20 cellular contexts compared by ENCODE assay signal in the genomic region with DNA sequence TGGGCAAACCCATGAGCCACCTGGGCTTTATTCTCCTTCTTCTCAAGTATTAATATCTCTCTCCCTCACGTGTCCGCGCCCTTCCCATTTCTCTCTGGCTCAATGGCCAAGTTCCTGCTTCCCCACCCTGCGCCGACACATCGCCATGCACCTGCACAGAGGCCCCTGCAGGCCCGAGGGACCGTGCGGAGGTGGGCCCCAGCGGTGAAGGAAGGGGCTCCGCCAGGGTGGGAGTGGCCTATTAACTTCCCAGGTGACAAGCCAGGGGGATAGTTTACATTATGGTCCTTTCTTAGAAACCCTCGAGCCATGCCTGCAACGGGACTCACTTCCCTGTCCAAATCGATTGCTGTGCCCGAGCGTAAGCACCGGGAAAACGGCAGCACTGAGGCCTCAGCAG.
"Had no signal": no experiment of that assay in that cellular context is flagged by ENCODE, and none has a peak within 500 bp of the region (broad histone marks: within the 10 kb centered on the region; RNA-seq: fewer than 3 reads in every experiment).

No MANE protein-coding gene starts in this region.

- DNase-seq: dermis blood vessel endothelial cell; dorsolateral prefrontal cortex; effector CD4-positive, alpha-beta T cell; effector memory CD4-positive, alpha-beta T cell; erythroblast; foreskin keratinocyte; glutamatergic neuron; head of caudate nucleus; heart right ventricle; hippocampal formation; left cardiac atrium; left lung; left ventricle myocardium superior; lower lobe of right lung; mesenchymal stem cell; mucosa of descending colon had no signal

- H3K27ac Mint-ChIP-seq: mesothelial cell of epicardium had no signal

- H3K4me1 Mint-ChIP-seq: mesothelial cell of epicardium had no signal

- H3K4me3 ChIP-seq: coronary artery, dorsolateral prefrontal cortex, heart right ventricle, left lung, lower lobe of right lung, mucosa of descending colon had no signal

- H3K36me3 Mint-ChIP-seq: mesothelial cell of epicardium had no signal

- ATAC-seq: esophagus mucosa, foreskin keratinocyte, heart right ventricle, left cardiac atrium, left lung, left ventricle myocardium superior, lower lobe of right lung, mucosa of descending colon had no signal

- H3K27ac ChIP-seq: coronary artery, dorsolateral prefrontal cortex, epithelial cell of prostate, foreskin keratinocyte, heart right ventricle, left lung, lower lobe of right lung had no signal

- H3K36me3 ChIP-seq: heart right ventricle, left lung, lower lobe of right lung had no signal

- H3K4me3 Mint-ChIP-seq: mesothelial cell of epicardium had no signal

- H3K4me1 ChIP-seq: foreskin keratinocyte, heart right ventricle, left lung, lower lobe of right lung had no signal

- H3K27me3 ChIP-seq: dorsolateral prefrontal cortex, foreskin keratinocyte, heart right ventricle, left lung had no signal
